ENCODE assay signal across 18 cellular contexts in genomic region chr2:182049783-182050182, GRCh38.
"Had no signal": no experiment of that assay in that cellular context is flagged by ENCODE, and none has a peak within 500 bp of the region (broad histone marks: within the 10 kb centered on the region; RNA-seq: fewer than 3 reads in every experiment).

No MANE protein-coding gene starts in this region.

- H3K4me3 ChIP-seq: mucosa of descending colon, skin epidermis, upper lobe of left lung had no signal

- H3K4me1 ChIP-seq: parathyroid adenoma, upper lobe of left lung had no signal

- H3K27me3 ChIP-seq: neutrophil, upper lobe of left lung had no signal

- H3K9me2 ChIP-seq: SK-N-SH had no signal

- ATAC-seq: left colon; mucosa of descending colon; naive thymus-derived CD8-positive, alpha-beta T cell; T-cell had no signal

- H3K36me3 ChIP-seq: neutrophil, upper lobe of left lung had no signal

- H3K27ac ChIP-seq: epithelial cell of prostate, neutrophil, parathyroid adenoma, skin epidermis, upper lobe of left lung had no signal

- H2AFZ ChIP-seq: parathyroid adenoma had no signal

- DNase-seq: activated CD4-positive, CD25-positive, alpha-beta regulatory T cell treated with anti-CD3 and anti-CD28 coated beads, Interleukin-2, amount 50 U/mL, for 72 hours; activated naive CD4-positive, alpha-beta T cell; activated naive CD8-positive, alpha-beta T cell treated with anti-CD3 and anti-CD28 coated beads, Interleukin-2, amount 10 ng/mL, durations not matched to agents 7 days and 5 days; activated T-cell treated with anti-CD3 and anti-CD28 coated beads for 4 hours; left colon; mucosa of descending colon; naive thymus-derived CD8-positive, alpha-beta T cell; SK-N-SH; stimulated activated CD4-positive, alpha-beta T cell treated with anti-CD3 and anti-CD28 coated beads, Interleukin-15, amount 100 ng/mL, for 24 hours; stimulated activated CD4-positive, alpha-beta T cell treated with anti-CD3 and anti-CD28 coated beads, Interleukin-4, amount 100 ng/mL, for 1 hour; stimulated activated naive CD4-positive, alpha-beta T cell; T-cell; T1000; upper lobe of left lung had no signal

- H3K4me2 ChIP-seq: SK-N-SH had no signal

- H3K9me3 ChIP-seq: mucosa of descending colon, neutrophil, SK-N-SH, upper lobe of left lung had no signal

- H3K79me2 ChIP-seq: parathyroid adenoma had no signal
